ENCODE assay signal across 1 cellular context in genomic region chr3:73614385-73614784, GRCh38.
TF ChIP-seq lines count a peak whose summit lies in the region.

No MANE protein-coding gene starts in this region.

TF ChIP-seq in HepG2, 621 proteins besides CTCF, POLR2A, EP300 and RAD21 (continued from another document):
- TF ChIP-seq ZNF205 (CRISPR knock-in tag; IDR thresholded peaks at IDR 0.05) (no peak), AGO1 (IDR thresholded peaks at IDR 0.05; ENCODE audit: low read depth, low read length, poor library complexity, severe bottlenecking) (no peak), ZNF724P (CRISPR knock-in tag; IDR thresholded peaks at IDR 0.05; ENCODE audit: borderline replicate concordance) (no peak), ELF3 (CRISPR knock-in tag; IDR thresholded peaks at IDR 0.05) (no peak), ZNF280D (CRISPR knock-in tag; IDR thresholded peaks at IDR 0.05) (no peak), ATRX (CRISPR knock-in tag; IDR thresholded peaks at IDR 0.05; ENCODE audit: borderline replicate concordance) (no peak), ARNT (IDR thresholded peaks at IDR 0.05) (no peak), SKIL (CRISPR knock-in tag; IDR thresholded peaks at IDR 0.05; ENCODE audit: borderline replicate concordance) (no peak), PRMT3 (CRISPR knock-in tag; IDR thresholded peaks at IDR 0.05; ENCODE audit: borderline replicate concordance, low read depth) (no peak), ZNF292 (CRISPR knock-in tag; IDR thresholded peaks at IDR 0.05; ENCODE audit: borderline replicate concordance, low read depth) (no peak), ERF (CRISPR knock-in tag; IDR thresholded peaks at IDR 0.05) (no peak), STAT6 (CRISPR knock-in tag; IDR thresholded peaks at IDR 0.05; ENCODE audit: borderline replicate concordance) (no peak)
